Comparison of ENCODE assay signal across 8 cellular contexts in genomic region chr3:142027713-142028112, GRCh38.
DNase-seq lines count a peak whose midpoint lies in the region; ATAC-seq, FAIRE-seq and TF ChIP-seq lines count a peak whose summit lies in the region.

No MANE protein-coding gene starts in this region.

- H3K36me3 ChIP-seq in adipocyte (ENCODE audit: control insufficient read depth, insufficient read depth, low read length, severe bottlenecking) (no peaks in the 10 kb centered on the region), keratinocyte (ENCODE audit: control insufficient read depth in 2 of 2, extremely low read depth in 1 of 2, insufficient read depth in 2 of 2, low read length in 2 of 2) (no peaks in the 10 kb centered on the region)

- peak; percentile 58 for FAIRE-seq in keratinocyte (lab: Jason Lieb, UNC)

- dilution Hi-C loops in keratinocyte (cut with MboI; ENCODE audit: extremely low pct_ligation_motif_present, low sequenced_read_pairs): no loop called here

- H3K79me2 ChIP-seq in keratinocyte (ENCODE audit: control insufficient read depth, insufficient read depth, low read length): no peaks in the 10 kb centered on the region

- H3K4me3 ChIP-seq in adipocyte (ENCODE audit: low read length) (peak overlapping the region; percentile 87), keratinocyte (ENCODE audit: control insufficient read depth in 2 of 3, extremely low read depth in 1 of 3, insufficient read depth in 2 of 3, low read depth in 1 of 3, low read length in 3 of 3) (peak overlapping the region; percentile 43 to 56 (median 43))

- TF ChIP-seq CTCF in keratinocyte (optimal IDR thresholded peaks at IDR 0.05 in 1 of 3, IDR thresholded peaks at IDR 0.05 in 1 of 3, conservative IDR thresholded peaks at IDR 0.05 in 1 of 3; ENCODE audit: extremely low read depth in 1 of 3, insufficient read depth in 2 of 3, low read length in 3 of 3): no peak

- H3K9me1 ChIP-seq in keratinocyte (ENCODE audit: control insufficient read depth, extremely low read depth, insufficient read depth, low read length): no peaks in the 10 kb centered on the region

- no peaks in the 10 kb centered on the region for H4K20me1 ChIP-seq in keratinocyte (ENCODE audit: control insufficient read depth, extremely low read depth, insufficient read depth, low read length)

- H3K9me3 ChIP-seq in adipocyte (ENCODE audit: control insufficient read depth, low read length) (no peaks in the 10 kb centered on the region), keratinocyte (ENCODE audit: control insufficient read depth, low read depth, low read length) (no peaks in the 10 kb centered on the region)

- H3K9ac ChIP-seq in adipocyte (ENCODE audit: low read length) (peak overlapping the region; percentile 73), keratinocyte (ENCODE audit: control insufficient read depth, extremely low read depth, insufficient read depth, low read length) (peak overlapping the region; percentile 23)

- peak overlapping the region; percentile 10 for H3K27ac ChIP-seq in keratinocyte (ENCODE audit: control insufficient read depth, insufficient read depth, low read length)

- peak overlapping the region; percentile 57 for H2AFZ ChIP-seq in keratinocyte (ENCODE audit: control insufficient read depth, low read length)

- H3K27me3 ChIP-seq in adipocyte (replicated peaks; ENCODE audit: control insufficient read depth, insufficient read depth, low read length): no peaks in the 10 kb centered on the region
- no peaks in the 10 kb centered on the region for H3K27me3 ChIP-seq in keratinocyte (ENCODE audit: control insufficient read depth, extremely low read depth, insufficient read depth, low read length)

- peak overlapping the region; percentile 87 for H3K4me2 ChIP-seq in keratinocyte (ENCODE audit: control insufficient read depth, extremely low read depth, insufficient read depth, low read depth, low read length)

- peak; percentile 74 to 93 for ATAC-seq in activated CD4-positive, CD25-positive, alpha-beta regulatory T cell treated with anti-CD3 and anti-CD28 coated beads, Interleukin-2, amount 50 U/mL, for 24 hours
- peak; percentile 59 for ATAC-seq in HG02588 (IDR thresholded peaks at IDR 0.05; ENCODE audit: unreplicated experiment)
- ATAC-seq in HG03039 (IDR thresholded peaks at IDR 0.05; ENCODE audit: unreplicated experiment): no peak

- peaks cover 7% of the 10 kb centered on the region for H3K4me1 ChIP-seq in adipocyte (ENCODE audit: control insufficient read depth, insufficient read depth, low read length)
- H3K4me1 ChIP-seq in keratinocyte (ENCODE audit: control insufficient read depth, extremely low read depth, insufficient read depth, low read length): no peaks in the 10 kb centered on the region

- DNase-seq in activated CD4-positive, CD25-positive, alpha-beta regulatory T cell (lab: John Stamatoyannopoulos, UW): no peak
- peak; percentile 20 for DNase-seq in NCI-H510A (lab: John Stamatoyannopoulos, UW)
- peak; percentile 51 for DNase-seq in adipocyte (ENCODE audit: low read depth)
- DNase-seq in keratinocyte (ENCODE audit: low read depth, low spot score): no peak
- peak; percentile 44 for DNase-seq in stimulated activated CD4-positive, alpha-beta T cell treated with anti-CD3 and anti-CD28 coated beads, Interleukin-4, amount 100 ng/mL, for 24 hours

Comparison
In these comparisons a context has a peak if more than half of its experiments do, and no peak if none do; other contexts are left out.
1. DNase-seq: peak in NCI-H510A (single experiment), adipocyte (single experiment) and stimulated activated CD4-positive, alpha-beta T cell treated with anti-CD3 and anti-CD28 coated beads, Interleukin-4, amount 100 ng/mL, for 24 hours (single experiment); none in activated CD4-positive, CD25-positive, alpha-beta regulatory T cell (0 of 4) and keratinocyte (single experiment).